ENCODE assay signal across 1 cellular context in genomic region chr10:34113504-34114225, GRCh38.
TF ChIP-seq lines count a peak whose summit lies in the region.

No MANE protein-coding gene starts in this region.

TF ChIP-seq in GM12878, 131 proteins besides CTCF, POLR2A, EP300 and RAD21:
- TF ChIP-seq CBFB (IDR thresholded peaks at IDR 0.05; ENCODE audit: low read depth) (no peak), STAT1 (conservative IDR thresholded peaks at IDR 0.05) (no peak), MAX (IDR thresholded peaks at IDR 0.05; ENCODE audit: low read depth, low read length) (no peak), TCF3 (IDR thresholded peaks at IDR 0.05; ENCODE audit: borderline replicate concordance, insufficient read depth, low read depth, low read length) (no peak)
TF ChIP-seq in GM12878: peak in this region for 0.
